8 cellular contexts compared by ENCODE assay signal in genomic region chr19:1406496-1406817, GRCh38. TPM values are rescaled to one million over a fixed set of nuclear protein-coding genes. Genes with fewer than 3 reads are reported as not detected.
DNase-seq lines count a peak whose midpoint lies in the region; ATAC-seq and TF ChIP-seq lines count a peak whose summit lies in the region.

No MANE protein-coding gene starts in this region.

- peaks cover 21% of the 10 kb centered on the region for H3K36me3 Mint-ChIP-seq in activated naive CD8-positive, alpha-beta T cell treated with anti-CD3 and anti-CD28 coated beads, Interleukin-2, amount 50 U/mL, for 24 hours (ENCODE audit: low read depth)

- H3K4me1 ChIP-seq in cardiac muscle cell (ENCODE audit: low read depth) (peaks cover 13% of the 10 kb centered on the region), left lung (peaks cover 30 to 67% of the 10 kb centered on the region in 2 donors), tibial artery (peaks cover 0 to 55% (median 44%) of the 10 kb centered on the region in 4 donors)

- intact Hi-C loops in cardiac septum (cut with DNase I), result loop anchor here (5.0 kb wide), 1 partner anchor 36 kb away; no protein-coding TSS in a partner anchor
- intact Hi-C loops in left lung (cut with DNase I), result no loop called here
- intact Hi-C loops in tibial artery (cut with DNase I; ENCODE audit: low total_unique reads), result loop anchor here (10.0 kb wide), 1 partner anchor 52 kb away; a partner anchor contains a TSS

- H3K9me3 ChIP-seq in cardiac muscle cell (ENCODE audit: low read depth) (no peaks in the 10 kb centered on the region), left lung (no peaks in the 10 kb centered on the region), tibial artery (no peaks in the 10 kb centered on the region)

- H3K36me3 ChIP-seq in cardiac muscle cell (no peaks in the 10 kb centered on the region), left lung (peaks cover 0 to 7% of the 10 kb centered on the region in 2 donors), tibial artery (peaks cover 0 to 5% (median 0%) of the 10 kb centered on the region in 3 donors)

- peak overlapping the region; percentile 33 for H3K27ac ChIP-seq in cardiac muscle cell
- peak overlapping the region; percentile 71 to 94 for H3K27ac ChIP-seq in left lung
- peak overlapping the region; percentile 65 to 68 for H3K27ac ChIP-seq in tibial artery

- no peak for ATAC-seq in activated naive CD8-positive, alpha-beta T cell treated with anti-CD3 and anti-CD28 coated beads, Interleukin-2, amount 50 U/mL, for 24 hours
- ATAC-seq in left lung, result no peak
- ATAC-seq in GM18511 (IDR thresholded peaks at IDR 0.05; ENCODE audit: unreplicated experiment), result no peak

- no peaks in the 10 kb centered on the region for H3K27me3 ChIP-seq in cardiac muscle cell
- H3K27me3 ChIP-seq in left lung, result peaks cover 0 to 27% of the 10 kb centered on the region in 2 donors
- H3K27me3 ChIP-seq in tibial artery, result no peaks in the 10 kb centered on the region

- peaks cover 44% of the 10 kb centered on the region for H3K4me1 Mint-ChIP-seq in activated naive CD8-positive, alpha-beta T cell treated with anti-CD3 and anti-CD28 coated beads, Interleukin-2, amount 50 U/mL, for 24 hours

- TF ChIP-seq CTCF in cardiac muscle cell (IDR thresholded peaks at IDR 0.05; ENCODE audit: low read depth, low read length), result no peak
- TF ChIP-seq CTCF in left lung (IDR thresholded peaks at IDR 0.05), result no peak
- TF ChIP-seq CTCF in tibial artery (IDR thresholded peaks at IDR 0.05), result no peak

- peaks cover 5% of the 10 kb centered on the region for H3K27me3 Mint-ChIP-seq in activated naive CD8-positive, alpha-beta T cell treated with anti-CD3 and anti-CD28 coated beads, Interleukin-2, amount 50 U/mL, for 24 hours

- peak overlapping the region; percentile 39 for H3K4me3 ChIP-seq in cardiac muscle cell
- H3K4me3 ChIP-seq in left lung, result peak overlapping the region in 1 of 2 donors; percentile 97
- H3K4me3 ChIP-seq in tibial artery, result peak overlapping the region; percentile 89 to 97

- H3K27ac Mint-ChIP-seq in activated naive CD8-positive, alpha-beta T cell treated with anti-CD3 and anti-CD28 coated beads, Interleukin-2, amount 50 U/mL, for 24 hours, result peak overlapping the region; percentile 59

- DNase-seq in cardiac muscle cell (ENCODE audit: low read depth in 1 of 2, low spot score in 1 of 2) (no peak), cardiac septum (ENCODE audit: low spot score) (no peak), left lung (no peak), tibial artery (peak in 1 of 2 donors; percentile 68), cerebellar cortex (ENCODE audit: low spot score) (no peak), foreskin melanocyte (no peak)
- DNase-seq in activated naive CD8-positive, alpha-beta T cell treated with anti-CD3 and anti-CD28 coated beads, Interleukin-2, amount 50 U/mL, for 24 hours, result no peak

- no peaks in the 10 kb centered on the region for H3K9me3 Mint-ChIP-seq in activated naive CD8-positive, alpha-beta T cell treated with anti-CD3 and anti-CD28 coated beads, Interleukin-2, amount 50 U/mL, for 24 hours

- peak overlapping the region; percentile 72 for H3K4me3 Mint-ChIP-seq in activated naive CD8-positive, alpha-beta T cell treated with anti-CD3 and anti-CD28 coated beads, Interleukin-2, amount 50 U/mL, for 24 hours

RNA-seq across cellular contexts. Expression of gene DAZAP1, which starts 0.9 kb away (rescaled TPM):
- total RNA-seq in cardiac muscle cell (103 and 112 TPM in 2 replicates), cardiac septum (81.2 TPM), left lung (100 to 1,000 TPM in 1 of 2 donors, 10 to 100 TPM in 1; 87.6 to 132 TPM)
- polyA plus RNA-seq in cardiac muscle cell, result 41.8 and 43.0 TPM in 2 replicates

RNA-seq across cellular contexts. Expression of gene GAMT, which starts 5.1 kb away (rescaled TPM):
- total RNA-seq in cardiac muscle cell (197 and 231 TPM in 2 replicates), cardiac septum (51.6 TPM), left lung (10 to 100 TPM in 1 of 2 donors, 1 to 10 TPM in 1; 5.9 to 19.2 TPM)
- polyA plus RNA-seq in cardiac muscle cell, result 180 and 231 TPM in 2 replicates

RNA-seq across cellular contexts. Expression of gene NDUFS7, which starts 22.8 kb away (rescaled TPM):
- total RNA-seq in cardiac muscle cell (264 and 266 TPM in 2 replicates), cardiac septum (233 TPM), left lung (10 to 100 TPM; 84.4 to 85.4 TPM)
- 455 and 472 TPM in 2 replicates for polyA plus RNA-seq in cardiac muscle cell

RNA-seq across cellular contexts. Expression of gene RPS15, which starts 31.7 kb away (rescaled TPM):
- total RNA-seq in cardiac muscle cell, result 3,563 and 6,817 TPM in 2 replicates
- polyA plus RNA-seq in cardiac muscle cell, result 1,008 and 1,129 TPM in 2 replicates
- total RNA-seq in cardiac septum, result 479 TPM
- 100 to 1,000 TPM; 942 to 951 TPM for total RNA-seq in left lung

RNA-seq across cellular contexts. Expression of gene APC2, which starts 43.5 kb away (rescaled TPM):
- total RNA-seq in cardiac muscle cell (0.42 and 1.3 TPM in 2 replicates), cardiac septum (0.08 TPM), left lung (under 1 TPM; 0.06 to 0.10 TPM)
- polyA plus RNA-seq in cardiac muscle cell, result 0.27 and 0.94 TPM in 2 replicates

Comparison
In these comparisons a context has a peak if more than half of its experiments do, and no peak if none do; other contexts are left out.
1. intact Hi-C loops: an anchor here in cardiac septum (5.0 kb wide) and tibial artery (10.0 kb wide); none called in left lung.